2 cellular contexts compared by ENCODE assay signal in genomic region chr1:93179886-93180722, GRCh38.
TF ChIP-seq lines count a peak whose summit lies in the region.

Gene TMED5, minus strand, starts transcription at chr1:93180413. Its CDS starts 171 bp downstream, at chr1:93180242.

TF ChIP-seq in IMR-90, 13 proteins besides CTCF, POLR2A, EP300 and RAD21:
- TF ChIP-seq MXI1 (IDR thresholded peaks at IDR 0.05; ENCODE audit: borderline replicate concordance, low read depth, low read length) = no peak
- TF ChIP-seq BHLHE40 (IDR thresholded peaks at IDR 0.05; ENCODE audit: low read depth, low read length) = no peak
- no peak; the same call in 1 of the 2 replicates for TF ChIP-seq USF2 (IDR thresholded peaks at IDR 0.05; ENCODE audit: low read depth, low read length)
- peak; percentile 97 for TF ChIP-seq MAZ (IDR thresholded peaks at IDR 0.05; ENCODE audit: borderline replicate concordance, low read depth, low read length)
- TF ChIP-seq CHD1 (IDR thresholded peaks at IDR 0.05; ENCODE audit: low read depth, low read length) = peak; percentile 56; the same call in 1 of the 2 replicates
- TF ChIP-seq SMC3 (IDR thresholded peaks at IDR 0.05; ENCODE audit: low read depth, low read length) = no peak
- no peak for TF ChIP-seq ELK1 (IDR thresholded peaks at IDR 0.05; ENCODE audit: borderline replicate concordance, low read depth, low read length)
- TF ChIP-seq CEBPB (IDR thresholded peaks at IDR 0.05; ENCODE audit: low read depth, low read length) = peak; percentile 96
- no peak for TF ChIP-seq RFX5 (IDR thresholded peaks at IDR 0.05; ENCODE audit: low read depth, low read length)
- no peak for TF ChIP-seq MAFK (IDR thresholded peaks at IDR 0.05; ENCODE audit: low read depth, low read length)
- no peak for TF ChIP-seq RCOR1 (IDR thresholded peaks at IDR 0.05; ENCODE audit: insufficient replicate concordance, low read length)
- TF ChIP-seq FOS (IDR thresholded peaks at IDR 0.05; ENCODE audit: low read depth, low read length) = no peak

TF ChIP-seq in endothelial cell of umbilical vein, 7 proteins besides CTCF, POLR2A, EP300 and RAD21:
- no peak for TF ChIP-seq GATA2 (IDR thresholded peaks at IDR 0.05; ENCODE audit: insufficient read depth, insufficient read length, low read depth, low read length)
- TF ChIP-seq MYC (IDR thresholded peaks at IDR 0.05; ENCODE audit: low read depth, low read length) = no peak
- no peak for TF ChIP-seq JUN (IDR thresholded peaks at IDR 0.05; ENCODE audit: borderline replicate concordance, insufficient read depth, insufficient read length, low read depth)
- no peak for TF ChIP-seq MAX (IDR thresholded peaks at IDR 0.05; ENCODE audit: insufficient read depth, insufficient read length)
- TF ChIP-seq FOS (IDR thresholded peaks at IDR 0.05; ENCODE audit: borderline replicate concordance, insufficient read depth, low read length) = no peak
- TF ChIP-seq EZH2 (IDR thresholded peaks at IDR 0.05; ENCODE audit: borderline replicate concordance, low read depth, low read length, severe bottlenecking) = no peak
- TF ChIP-seq POLR2AphosphoS5 (IDR thresholded peaks at IDR 0.05; ENCODE audit: insufficient read depth, low read depth, low read length) = peak; percentile 70
